In the genomic region with DNA sequence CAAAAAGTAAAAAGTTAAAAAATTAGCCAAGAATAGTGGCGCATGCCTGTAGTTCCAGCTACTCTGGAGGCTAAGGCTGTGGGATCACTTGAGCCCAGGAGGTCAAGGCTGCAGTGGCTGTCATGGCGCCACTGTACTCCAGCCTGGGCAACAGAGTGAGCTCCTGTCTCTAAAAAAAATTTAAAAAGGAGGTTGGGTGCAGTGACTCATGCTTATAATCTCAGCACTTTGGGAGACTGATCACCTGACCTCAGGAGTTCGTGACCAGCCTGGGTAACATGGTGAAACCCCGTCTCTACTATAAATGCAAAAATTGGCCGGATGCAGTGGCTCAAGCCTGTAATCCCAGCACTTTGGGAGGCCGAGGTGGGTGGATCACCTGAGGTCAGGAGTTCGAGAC, we compare ENCODE assay signal across 1 cellular context.
TF ChIP-seq lines count a peak whose summit lies in the region.

No MANE protein-coding gene starts in this region.

TF ChIP-seq in K562, 482 proteins besides CTCF, POLR2A, EP300 and RAD21:
- TF ChIP-seq, protein P1, sequence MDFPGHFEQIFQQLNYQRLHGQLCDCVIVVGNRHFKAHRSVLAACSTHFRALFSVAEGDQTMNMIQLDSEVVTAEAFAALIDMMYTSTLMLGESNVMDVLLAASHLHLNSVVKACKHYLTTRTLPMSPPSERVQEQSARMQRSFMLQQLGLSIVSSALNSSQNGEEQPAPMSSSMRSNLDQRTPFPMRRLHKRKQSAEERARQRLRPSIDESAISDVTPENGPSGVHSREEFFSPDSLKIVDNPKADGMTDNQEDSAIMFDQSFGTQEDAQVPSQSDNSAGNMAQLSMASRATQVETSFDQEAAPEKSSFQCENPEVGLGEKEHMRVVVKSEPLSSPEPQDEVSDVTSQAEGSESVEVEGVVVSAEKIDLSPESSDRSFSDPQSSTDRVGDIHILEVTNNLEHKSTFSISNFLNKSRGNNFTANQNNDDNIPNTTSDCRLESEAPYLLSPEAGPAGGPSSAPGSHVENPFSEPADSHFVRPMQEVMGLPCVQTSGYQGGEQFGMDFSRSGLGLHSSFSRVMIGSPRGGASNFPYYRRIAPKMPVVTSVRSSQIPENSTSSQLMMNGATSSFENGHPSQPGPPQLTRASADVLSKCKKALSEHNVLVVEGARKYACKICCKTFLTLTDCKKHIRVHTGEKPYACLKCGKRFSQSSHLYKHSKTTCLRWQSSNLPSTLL (IDR thresholded peaks at IDR 0.05), result no peak
- TF ChIP-seq RAD51 (IDR thresholded peaks at IDR 0.05; ENCODE audit: borderline replicate concordance, low read depth) (0 out of 2 replicates have a peak, but pooled peaks have one; percentile 33), SMAD4 (CRISPR knock-in tag; conservative IDR thresholded peaks at IDR 0.05) (no peak), JUN (IDR thresholded peaks at IDR 0.05; ENCODE audit: borderline replicate concordance, low read depth, low read length) (0 out of 2 replicates have a peak, but pooled peaks have one; percentile 14), JUN (CRISPR knock-in tag; IDR thresholded peaks at IDR 0.05; ENCODE audit: borderline replicate concordance) (no peak), JUND (IDR thresholded peaks at IDR 0.05; ENCODE audit: borderline replicate concordance, low read depth, low read length) (peak; percentile 61; the same call in 1 of the 2 replicates), JUND (tag; IDR thresholded peaks at IDR 0.05; ENCODE audit: borderline replicate concordance, low read depth, low read length) (no peak; the same call in 2 of the 3 replicates), FOSL1 (tag; conservative IDR thresholded peaks at IDR 0.05) (peak; percentile 54)
- TF ChIP-seq, protein P2, sequence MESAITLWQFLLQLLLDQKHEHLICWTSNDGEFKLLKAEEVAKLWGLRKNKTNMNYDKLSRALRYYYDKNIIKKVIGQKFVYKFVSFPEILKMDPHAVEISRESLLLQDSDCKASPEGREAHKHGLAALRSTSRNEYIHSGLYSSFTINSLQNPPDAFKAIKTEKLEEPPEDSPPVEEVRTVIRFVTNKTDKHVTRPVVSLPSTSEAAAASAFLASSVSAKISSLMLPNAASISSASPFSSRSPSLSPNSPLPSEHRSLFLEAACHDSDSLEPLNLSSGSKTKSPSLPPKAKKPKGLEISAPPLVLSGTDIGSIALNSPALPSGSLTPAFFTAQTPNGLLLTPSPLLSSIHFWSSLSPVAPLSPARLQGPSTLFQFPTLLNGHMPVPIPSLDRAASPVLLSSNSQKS (CRISPR knock-in tag; IDR thresholded peaks at IDR 0.05), result no peak
- TF ChIP-seq, protein P3, sequence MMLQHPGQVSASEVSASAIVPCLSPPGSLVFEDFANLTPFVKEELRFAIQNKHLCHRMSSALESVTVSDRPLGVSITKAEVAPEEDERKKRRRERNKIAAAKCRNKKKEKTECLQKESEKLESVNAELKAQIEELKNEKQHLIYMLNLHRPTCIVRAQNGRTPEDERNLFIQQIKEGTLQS (IDR thresholded peaks at IDR 0.05), result peak; percentile 45
- TF ChIP-seq, protein P3 (CRISPR knock-in tag; conservative IDR thresholded peaks at IDR 0.05), result no peak
- TF ChIP-seq, protein P4, sequence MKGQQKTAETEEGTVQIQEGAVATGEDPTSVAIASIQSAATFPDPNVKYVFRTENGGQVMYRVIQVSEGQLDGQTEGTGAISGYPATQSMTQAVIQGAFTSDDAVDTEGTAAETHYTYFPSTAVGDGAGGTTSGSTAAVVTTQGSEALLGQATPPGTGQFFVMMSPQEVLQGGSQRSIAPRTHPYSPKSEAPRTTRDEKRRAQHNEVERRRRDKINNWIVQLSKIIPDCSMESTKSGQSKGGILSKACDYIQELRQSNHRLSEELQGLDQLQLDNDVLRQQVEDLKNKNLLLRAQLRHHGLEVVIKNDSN (CRISPR knock-in tag; IDR thresholded peaks at IDR 0.05), result peak; percentile 34; the same call in 1 of the 2 replicates
